Comparison of ENCODE assay signal across 21 cellular contexts in the genomic region with DNA sequence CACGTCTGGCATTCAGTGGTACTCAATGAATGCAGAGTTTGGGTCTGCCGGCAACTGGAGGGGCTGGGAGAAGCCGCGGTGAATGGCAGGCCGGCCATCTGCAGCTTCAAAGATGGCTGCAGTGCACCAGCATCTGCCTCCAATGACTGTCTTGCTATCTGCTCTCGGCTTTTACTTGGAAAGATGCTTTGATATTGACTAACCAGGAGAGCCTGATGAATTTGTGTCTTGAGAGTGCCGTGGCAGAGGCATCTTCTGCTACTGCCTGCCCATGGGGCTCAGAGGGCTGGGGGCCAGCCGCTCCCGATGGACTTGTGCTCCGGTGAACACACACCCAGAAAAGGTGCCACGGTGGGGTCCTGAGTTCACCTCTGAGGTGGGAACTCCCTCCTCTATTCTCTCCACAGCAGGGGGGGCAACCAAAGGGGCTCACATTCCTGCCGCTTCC.
"Had no signal": no experiment of that assay in that cellular context is flagged by ENCODE, and none has a peak within 500 bp of the region (broad histone marks: within the 10 kb centered on the region; RNA-seq: fewer than 3 reads in every experiment).

No MANE protein-coding gene starts in this region.

- H3K27ac Mint-ChIP-seq: activated naive CD8-positive, alpha-beta T cell treated with anti-CD3 and anti-CD28 coated beads, Interleukin-2, amount 10 ng/mL, durations not matched to agents 7 days and 5 days; activated T-helper 17 cell treated with anti-CD3 and anti-CD28 coated beads, Interleukin-2, amount 50 U/mL, for 72 hours; stimulated activated memory B cell treated with anti-CD40 and anti-IgM and Interleukin-4, amounts not matched to agents 10 μg/mL and 1 μg/mL and 100 μg/mL, for 72 hours; T-helper 1 cell treated with Interleukin-12 subunit alpha and Interleukin-12 subunit beta and Interleukin-4 antibody, amounts not matched to agents 30 μg/mL and 1 μg/mL, for 36 hours had no signal

- H3K27me3 ChIP-seq: body of pancreas, foreskin keratinocyte, pancreas, right lobe of liver, upper lobe of right lung had no signal

- ATAC-seq: activated T-helper 17 cell treated with anti-CD3 and anti-CD28 coated beads, Interleukin-2, amount 50 U/mL, for 72 hours; body of pancreas; foreskin keratinocyte; pancreas; right lobe of liver; stimulated activated memory B cell treated with anti-CD40 and anti-IgM and Interleukin-4, amounts not matched to agents 10 μg/mL and 1 μg/mL and 100 μg/mL, for 72 hours; upper lobe of right lung had no signal

- H3K36me3 Mint-ChIP-seq: activated naive CD8-positive, alpha-beta T cell treated with anti-CD3 and anti-CD28 coated beads, Interleukin-2, amount 10 ng/mL, durations not matched to agents 7 days and 5 days; stimulated activated memory B cell treated with anti-CD40 and anti-IgM and Interleukin-4, amounts not matched to agents 10 μg/mL and 1 μg/mL and 100 μg/mL, for 72 hours had no signal

- DNase-seq: activated CD4-positive, alpha-beta T cell treated with anti-CD3 and anti-CD28 coated beads for 1 hour; activated CD4-positive, alpha-beta T cell treated with anti-CD3 and anti-CD28 coated beads, Interleukin-2, amount 50 U/mL, for 4 hours; activated naive CD4-positive, alpha-beta T cell treated with Interleukin-2 at 50 U/mL for 16 hours; activated naive CD8-positive, alpha-beta T cell treated with anti-CD3 and anti-CD28 coated beads, Interleukin-2, amount 10 ng/mL, durations not matched to agents 7 days and 5 days; activated T-cell treated with anti-CD3 and anti-CD28 coated beads, Interleukin-2, amount 50 U/mL, for 1 hour; amygdala; body of pancreas; foreskin keratinocyte; hippocampal formation; islet precursor cell; mammary epithelial cell; stimulated activated CD4-positive, alpha-beta T cell treated with anti-CD3 and anti-CD28 coated beads, Interleukin-4, amount 100 ng/mL, for 24 hours; upper lobe of right lung had no signal

- H3K9me3 ChIP-seq: body of pancreas, pancreas, right lobe of liver, thoracic aorta, upper lobe of right lung had no signal

- H3K27ac ChIP-seq: body of pancreas, epithelial cell of prostate, foreskin keratinocyte, pancreas, right lobe of liver, thoracic aorta, upper lobe of right lung had no signal

- H3K27me3 Mint-ChIP-seq: activated naive CD8-positive, alpha-beta T cell treated with anti-CD3 and anti-CD28 coated beads, Interleukin-2, amount 10 ng/mL, durations not matched to agents 7 days and 5 days had no signal

- H3K4me3 ChIP-seq: body of pancreas, pancreas, right lobe of liver, smooth muscle cell, thoracic aorta, upper lobe of right lung had no signal

- H3K9me3 Mint-ChIP-seq: activated naive CD8-positive, alpha-beta T cell treated with anti-CD3 and anti-CD28 coated beads, Interleukin-2, amount 10 ng/mL, durations not matched to agents 7 days and 5 days; activated T-helper 17 cell treated with anti-CD3 and anti-CD28 coated beads, Interleukin-2, amount 50 U/mL, for 72 hours; T-helper 1 cell treated with Interleukin-12 subunit alpha and Interleukin-12 subunit beta and Interleukin-4 antibody, amounts not matched to agents 30 μg/mL and 1 μg/mL, for 36 hours had no signal

- H3K4me3 Mint-ChIP-seq: activated naive CD8-positive, alpha-beta T cell treated with anti-CD3 and anti-CD28 coated beads, Interleukin-2, amount 10 ng/mL, durations not matched to agents 7 days and 5 days; activated T-helper 17 cell treated with anti-CD3 and anti-CD28 coated beads, Interleukin-2, amount 50 U/mL, for 72 hours; stimulated activated memory B cell treated with anti-CD40 and anti-IgM and Interleukin-4, amounts not matched to agents 10 μg/mL and 1 μg/mL and 100 μg/mL, for 72 hours; T-helper 1 cell treated with Interleukin-12 subunit alpha and Interleukin-12 subunit beta and Interleukin-4 antibody, amounts not matched to agents 30 μg/mL and 1 μg/mL, for 36 hours had no signal

- H3K4me1 ChIP-seq: foreskin keratinocyte had no signal

- H3K4me1 Mint-ChIP-seq: activated naive CD8-positive, alpha-beta T cell treated with anti-CD3 and anti-CD28 coated beads, Interleukin-2, amount 10 ng/mL, durations not matched to agents 7 days and 5 days; activated T-helper 17 cell treated with anti-CD3 and anti-CD28 coated beads, Interleukin-2, amount 50 U/mL, for 72 hours; stimulated activated memory B cell treated with anti-CD40 and anti-IgM and Interleukin-4, amounts not matched to agents 10 μg/mL and 1 μg/mL and 100 μg/mL, for 72 hours had no signal

- H3K36me3 ChIP-seq: pancreas, right lobe of liver, thoracic aorta, upper lobe of right lung had no signal
